1 cellular context compared by ENCODE assay signal in genomic region chr5:65982635-65983034, GRCh38.
A peak's percentile ranks its signal among the peaks of the same experiment; 100 is the strongest.
TF ChIP-seq lines count a peak whose summit lies in the region.

No MANE protein-coding gene starts in this region.

TF ChIP-seq in HepG2, 621 proteins besides CTCF, POLR2A, EP300 and RAD21:
- peak; percentile 85 for TF ChIP-seq NFE2L2 (IDR thresholded peaks at IDR 0.05; ENCODE audit: low read length)
- no peak for TF ChIP-seq ZNF850 (CRISPR knock-in tag; conservative IDR thresholded peaks at IDR 0.05)
- no peak for TF ChIP-seq ZNF282 (IDR thresholded peaks at IDR 0.05; ENCODE audit: partially characterized antibody)
- no peak for TF ChIP-seq ZFP41 (CRISPR knock-in tag; IDR thresholded peaks at IDR 0.05; ENCODE audit: borderline replicate concordance)
- peak; percentile 16; the same call in 1 of the 2 replicates for TF ChIP-seq MAFF (IDR thresholded peaks at IDR 0.05; ENCODE audit: low read depth, low read length)
- peak; percentile 30 to 69; a peak in 2 of 4 replicates for TF ChIP-seq MAFK (conservative IDR thresholded peaks at IDR 0.05 in 1 of 2, IDR thresholded peaks at IDR 0.05 in 1 of 2; ENCODE audit: low read length in 2 of 2)
TF ChIP-seq in HepG2: peak in this region for 3.
